ENCODE assay signal across 12 cellular contexts in the genomic region with DNA sequence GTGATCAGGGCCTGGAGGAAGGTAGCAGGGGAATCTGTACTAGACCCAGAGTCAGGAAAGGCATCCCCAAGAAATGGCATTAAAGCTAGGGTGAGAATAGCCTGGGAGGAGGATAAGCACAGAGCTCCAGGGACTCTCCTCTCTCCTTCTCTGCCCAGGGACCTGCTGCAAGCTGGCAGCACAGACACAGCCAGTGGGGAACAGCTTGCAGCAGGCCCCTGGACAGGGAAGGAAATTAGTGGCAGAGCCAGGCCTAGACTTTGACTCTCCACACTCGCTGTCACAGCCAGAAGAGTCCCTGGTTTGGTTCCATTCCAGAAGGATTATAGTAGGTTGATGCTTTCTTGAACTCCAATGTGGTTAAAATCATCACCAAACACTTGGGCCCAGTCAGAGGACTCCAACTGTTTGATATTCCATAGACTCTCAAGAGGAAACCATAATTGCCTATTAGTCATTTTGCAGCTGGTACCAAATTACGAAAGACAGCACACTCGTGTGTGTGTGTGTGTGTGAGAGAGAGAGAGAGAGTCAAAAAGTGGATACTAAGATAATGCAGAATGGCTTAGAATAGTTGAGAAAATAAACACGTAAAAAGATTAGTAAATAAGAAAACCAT.
DNase-seq lines count a peak whose midpoint lies in the region; ATAC-seq and TF ChIP-seq lines count a peak whose summit lies in the region.
"Had no signal": no experiment of that assay in that cellular context is flagged by ENCODE, and none has a peak within 500 bp of the region (broad histone marks: within the 10 kb centered on the region; RNA-seq: fewer than 3 reads in every experiment).

No MANE protein-coding gene starts in this region.

- no peaks in the 10 kb centered on the region for H3K4me1 Mint-ChIP-seq in stimulated activated naive B cell treated with anti-CD40 and anti-IgM and Interleukin-4, amounts not matched to agents 10 μg/mL and 1 μg/mL and 100 μg/mL, for 72 hours

- no peaks in the 10 kb centered on the region for H3K36me3 Mint-ChIP-seq in stimulated activated naive B cell treated with anti-CD40 and anti-IgM and Interleukin-4, amounts not matched to agents 10 μg/mL and 1 μg/mL and 100 μg/mL, for 72 hours

- H3K27me3 ChIP-seq in osteoblast (ENCODE audit: insufficient read depth, low read length), result no peaks in the 10 kb centered on the region
- H3K27me3 ChIP-seq: BLaER1, uterus had no signal

- no peaks in the 10 kb centered on the region for H4K20me1 ChIP-seq in osteoblast (ENCODE audit: insufficient read depth, low read length)
- H4K20me1 ChIP-seq: BLaER1 had no signal

- H3K4me1 ChIP-seq in osteoblast (ENCODE audit: insufficient read depth, low read length), result peaks cover 16% of the 10 kb centered on the region
- H3K4me1 ChIP-seq: BLaER1, uterus had no signal

- H2AFZ ChIP-seq in osteoblast (ENCODE audit: low read length), result no peak overlapping the region

- peak; percentile 15 for DNase-seq in NCI-H345 (lab: John Stamatoyannopoulos, UW)
- DNase-seq in NCI-H345 treated with DMSO at 0.1 percent for 48 hours (lab: John Stamatoyannopoulos, UW; ENCODE audit: unreplicated experiment), result no peak
- peak; percentile 19 to 27 for DNase-seq in NCI-H187 (lab: John Stamatoyannopoulos, UW)
- DNase-seq in amniotic stem cell (lab: John Stamatoyannopoulos, UW), result peak; percentile 6
- DNase-seq in osteoblast (ENCODE audit: insufficient read length, low spot score, missing footprints), result peak; percentile 85
- DNase-seq in stimulated activated naive B cell treated with anti-CD40 and anti-IgM and Interleukin-4, amounts not matched to agents 10 μg/mL and 1 μg/mL and 100 μg/mL, for 72 hours, result no peak
- DNase-seq in RKO (ENCODE audit: low spot score), result no peak
- DNase-seq in AML-193 (lab: John Stamatoyannopoulos, UW), result no peak
- DNase-seq: activated T-cell treated with anti-CD3 and anti-CD28 coated beads, Interleukin-2, amount 50 U/mL, for 4 hours; occipital lobe; uterus had no signal

- H3K4me2 ChIP-seq in osteoblast (ENCODE audit: insufficient read depth, low read length), result no peak overlapping the region
- H3K4me2 ChIP-seq: BLaER1 had no signal

- peaks cover under 1 to 5% of the 10 kb centered on the region in 2 donors for H3K27me3 Mint-ChIP-seq in stimulated activated naive B cell treated with anti-CD40 and anti-IgM and Interleukin-4, amounts not matched to agents 10 μg/mL and 1 μg/mL and 100 μg/mL, for 72 hours

- H3K9me3 ChIP-seq in osteoblast (ENCODE audit: low read depth, low read length), result no peaks in the 10 kb centered on the region
- H3K9me3 ChIP-seq: BLaER1, uterus had no signal

- H3K4me3 ChIP-seq in osteoblast (ENCODE audit: insufficient read depth, low read length), result no peak overlapping the region
- H3K4me3 ChIP-seq: BLaER1, uterus had no signal

- no peaks in the 10 kb centered on the region for H3K36me3 ChIP-seq in osteoblast (ENCODE audit: insufficient read depth, low read length)
- H3K36me3 ChIP-seq: BLaER1, uterus had no signal

- H3K4me3 Mint-ChIP-seq in stimulated activated naive B cell treated with anti-CD40 and anti-IgM and Interleukin-4, amounts not matched to agents 10 μg/mL and 1 μg/mL and 100 μg/mL, for 72 hours, result no peak overlapping the region
- H3K4me3 Mint-ChIP-seq: activated T-cell treated with anti-CD3 and anti-CD28 coated beads, Interleukin-2, amount 50 U/mL, for 4 hours had no signal

- no peaks in the 10 kb centered on the region for H3K79me2 ChIP-seq in osteoblast (ENCODE audit: insufficient read depth, low read length)

- no peak for TF ChIP-seq CTCF in osteoblast (IDR thresholded peaks at IDR 0.05; ENCODE audit: extremely low read depth, low read depth, low read length)

- peak overlapping the region; percentile 6 for H3K27ac ChIP-seq in osteoblast (ENCODE audit: low read depth, low read length)
- H3K27ac ChIP-seq: BLaER1, uterus had no signal

- no peaks in the 10 kb centered on the region for H3K9me3 Mint-ChIP-seq in stimulated activated naive B cell treated with anti-CD40 and anti-IgM and Interleukin-4, amounts not matched to agents 10 μg/mL and 1 μg/mL and 100 μg/mL, for 72 hours
- H3K9me3 Mint-ChIP-seq: activated T-cell treated with anti-CD3 and anti-CD28 coated beads, Interleukin-2, amount 50 U/mL, for 4 hours had no signal

- no peak overlapping the region for H3K27ac Mint-ChIP-seq in stimulated activated naive B cell treated with anti-CD40 and anti-IgM and Interleukin-4, amounts not matched to agents 10 μg/mL and 1 μg/mL and 100 μg/mL, for 72 hours

- ATAC-seq in stimulated activated naive B cell treated with anti-CD40 and anti-IgM and Interleukin-4, amounts not matched to agents 10 μg/mL and 1 μg/mL and 100 μg/mL, for 72 hours (replicated peaks), result no peak
- ATAC-seq: activated T-cell treated with anti-CD3 and anti-CD28 coated beads, Interleukin-2, amount 50 U/mL, for 4 hours had no signal

Comparison
In these comparisons a context has a peak if more than half of its experiments do, and no peak if none do; other contexts are left out.
1. DNase-seq: peak in NCI-H345 (single experiment), NCI-H187 (2 of 2), amniotic stem cell (single experiment) and osteoblast (single experiment); none in NCI-H345 treated with DMSO at 0.1 percent for 48 hours (single experiment), stimulated activated naive B cell treated with anti-CD40 and anti-IgM and Interleukin-4, amounts not matched to agents 10 μg/mL and 1 μg/mL and 100 μg/mL, for 72 hours (single experiment), RKO (single experiment) and AML-193 (0 of 2).